Comparison of ENCODE assay signal across 9 cellular contexts in genomic region chr17:47732399-47733046, GRCh38. TPM values are rescaled to one million over a fixed set of nuclear protein-coding genes. Genes with fewer than 3 reads are reported as not detected.
A peak's percentile ranks its signal among the peaks of the same experiment; 100 is the strongest.
DNase-seq lines count a peak whose midpoint lies in the region; ATAC-seq and TF ChIP-seq lines count a peak whose summit lies in the region.
"Had no signal": no experiment of that assay in that cellular context is flagged by ENCODE, and none has a peak within 500 bp of the region (broad histone marks: within the 10 kb centered on the region; RNA-seq: fewer than 3 reads in every experiment).

No MANE protein-coding gene starts in this region.

- H3K36me3 ChIP-seq in A673 (ENCODE audit: insufficient read depth, low read length, poor library complexity, severe bottlenecking) = no peaks in the 10 kb centered on the region
- no peaks in the 10 kb centered on the region for H3K36me3 ChIP-seq in HEK293 (ENCODE audit: control insufficient read depth in 2 of 2, insufficient read depth in 1 of 2, low read length in 2 of 2)

- H3K27me3 ChIP-seq in A673 (replicated peaks; ENCODE audit: insufficient read depth, low read depth, low read length, poor library complexity) = peaks cover 7% of the 10 kb centered on the region

- H3K36me3 Mint-ChIP-seq in activated naive CD8-positive, alpha-beta T cell treated with anti-CD3 and anti-CD28 coated beads, Interleukin-2, amount 10 ng/mL, durations not matched to agents 7 days and 5 days = peaks cover 8% of the 10 kb centered on the region
- no peaks in the 10 kb centered on the region for H3K36me3 Mint-ChIP-seq in naive thymus-derived CD8-positive, alpha-beta T cell

- no peaks in the 10 kb centered on the region for H3K9me3 Mint-ChIP-seq in activated naive CD8-positive, alpha-beta T cell treated with anti-CD3 and anti-CD28 coated beads, Interleukin-2, amount 10 ng/mL, durations not matched to agents 7 days and 5 days
- no peaks in the 10 kb centered on the region for H3K9me3 Mint-ChIP-seq in naive thymus-derived CD8-positive, alpha-beta T cell

- intact Hi-C loops in A673 (cut with micrococcal nuclease; ENCODE audit: unreplicated experiment) = no loop called here

- no peaks in the 10 kb centered on the region for H3K27me3 Mint-ChIP-seq in activated naive CD8-positive, alpha-beta T cell treated with anti-CD3 and anti-CD28 coated beads, Interleukin-2, amount 10 ng/mL, durations not matched to agents 7 days and 5 days
- peaks cover 4 to 26% (median 5%) of the 10 kb centered on the region in 5 donors for H3K27me3 Mint-ChIP-seq in naive thymus-derived CD8-positive, alpha-beta T cell

- H3K27ac Mint-ChIP-seq in activated naive CD8-positive, alpha-beta T cell treated with anti-CD3 and anti-CD28 coated beads, Interleukin-2, amount 10 ng/mL, durations not matched to agents 7 days and 5 days = peak overlapping the region; percentile 89
- peak overlapping the region in 8 of 10 donors; percentile 17 to 90 (median 77) for H3K27ac Mint-ChIP-seq in naive thymus-derived CD8-positive, alpha-beta T cell

- no peak for ATAC-seq in activated naive CD8-positive, alpha-beta T cell treated with anti-CD3 and anti-CD28 coated beads, Interleukin-2, amount 10 ng/mL, durations not matched to agents 7 days and 5 days (ENCODE audit: low read depth)
- no peak for ATAC-seq in naive thymus-derived CD8-positive, alpha-beta T cell
- ATAC-seq in HG02571 (IDR thresholded peaks at IDR 0.05; ENCODE audit: unreplicated experiment) = no peak

- H3K4me3 ChIP-seq in A673 (ENCODE audit: low read depth, low read length, poor library complexity, severe bottlenecking) = peak overlapping the region; percentile 33
- no peak overlapping the region for H3K4me3 ChIP-seq in HEK293 (ENCODE audit: low read depth, low read length)

- DNase-seq in A673 (ENCODE audit: low spot score) (no peak), hepatic stellate cell (ENCODE audit: low spot score) (no peak), foreskin melanocyte (no peak)
- DNase-seq in activated naive CD8-positive, alpha-beta T cell treated with anti-CD3 and anti-CD28 coated beads, Interleukin-2, amount 10 ng/mL, durations not matched to agents 7 days and 5 days = no peak
- no peak for DNase-seq in naive thymus-derived CD8-positive, alpha-beta T cell
- DNase-seq in central memory CD4-positive, alpha-beta T cell = no peak
- DNase-seq: DMS 273 treated with DMSO at 0.1 percent for 48 hours had no signal

- no peaks in the 10 kb centered on the region for H3K9me3 ChIP-seq in A673 (ENCODE audit: low read depth, low read length, poor library complexity, severe bottlenecking)
- no peaks in the 10 kb centered on the region for H3K9me3 ChIP-seq in HEK293 (ENCODE audit: control insufficient read depth, insufficient read depth, low read depth, low read length)

- no peak for TF ChIP-seq CTCF in A673 (conservative IDR thresholded peaks at IDR 0.05; ENCODE audit: low read depth, low read length)
- TF ChIP-seq CTCF in HEK293 (tag by site-specific recombination; IDR thresholded peaks at IDR 0.05) = no peak

- POLR2A ChIA-PET in A673 (lab: Charles Lee; ENCODE audit: low non-redundant PET) (no interaction called here), HEK293 (lab: Yijun Ruan, JAX) (interaction anchor here (0.6 to 1.3 kb wide), 5 partner anchors 8 to 83 kb away, joined by 3 to 9 read pairs (median 3); partner anchors contain the start of gene KPNB1)
- POLR2A ChIA-PET in activated naive CD8-positive, alpha-beta T cell treated with anti-CD3 and anti-CD28 coated beads, Interleukin-2, amount 10 ng/mL, durations not matched to agents 7 days and 5 days (lab: Charles Lee) = interaction anchor here (0.7 to 4.6 kb wide), 19 partner anchors 8 to 163 kb away, joined by 3 to 37 read pairs (median 7); partner anchors contain the start of genes KPNB1 and TBKBP1
- POLR2A ChIA-PET in naive thymus-derived CD8-positive, alpha-beta T cell (lab: Charles Lee) = interaction anchor here (0.7 to 1.3 kb wide), 7 partner anchors 27 to 163 kb away, joined by 3 to 5 read pairs (median 4); partner anchors contain the start of genes SP2 and TBKBP1

- BruUV-seq in A673 (replicated peaks; lab: Mats Ljungman, UMichigan) = no TSS peak

- H3K27ac ChIP-seq in A673 (ENCODE audit: low read depth, low read length, poor library complexity, severe bottlenecking) = no peak overlapping the region
- no peak overlapping the region for H3K27ac ChIP-seq in HEK293 (ENCODE audit: extremely low read depth, low read depth, low read length)

- H3K4me1 Mint-ChIP-seq in activated naive CD8-positive, alpha-beta T cell treated with anti-CD3 and anti-CD28 coated beads, Interleukin-2, amount 10 ng/mL, durations not matched to agents 7 days and 5 days = peaks cover 65% of the 10 kb centered on the region
- peaks cover 20 to 68% (median 31%) of the 10 kb centered on the region in 4 donors for H3K4me1 Mint-ChIP-seq in naive thymus-derived CD8-positive, alpha-beta T cell

- H3K4me1 ChIP-seq in A673 (ENCODE audit: insufficient read depth, low read length, poor library complexity, severe bottlenecking) = no peaks in the 10 kb centered on the region
- no peaks in the 10 kb centered on the region; the same call in 1 of the 2 replicates for H3K4me1 ChIP-seq in HEK293 (ENCODE audit: control insufficient read depth, insufficient read depth, low read length)

- H3K4me3 Mint-ChIP-seq in activated naive CD8-positive, alpha-beta T cell treated with anti-CD3 and anti-CD28 coated beads, Interleukin-2, amount 10 ng/mL, durations not matched to agents 7 days and 5 days = peak overlapping the region; percentile 73
- H3K4me3 Mint-ChIP-seq in naive thymus-derived CD8-positive, alpha-beta T cell = peak overlapping the region; percentile 69 to 90 (median 82)

- CTCF ChIA-PET in A673 (lab: Charles Lee) (interaction anchor here (1.2 kb wide), 2 partner anchors 9 to 10 kb away, joined by 3 read pairs; no protein-coding TSS in a partner anchor), HEK293 (lab: Yijun Ruan, JAX) (interaction anchor here (0.5 to 1.8 kb wide), 20 partner anchors 8 to 1123 kb away, joined by 3 to 9 read pairs (median 4); no protein-coding TSS in a partner anchor)

TF ChIP-seq in HEK293, 187 proteins besides CTCF, POLR2A, EP300 and RAD21:
- peak; percentile 38; the same call in 1 of the 2 replicates for TF ChIP-seq ZNF335 (tag by site-specific recombination; conservative IDR thresholded peaks at IDR 0.05)
- TF ChIP-seq TCF7L2 (IDR thresholded peaks at IDR 0.05; ENCODE audit: borderline replicate concordance, low read depth, low read length) = no peak
- no peak for TF ChIP-seq ZNF654 (tag by site-specific recombination; IDR thresholded peaks at IDR 0.05; ENCODE audit: low read depth)

RNA-seq across cellular contexts. Expression of gene TBX21, which starts 0.5 kb away (rescaled TPM):
- not detected in 2 replicates for total RNA-seq in A673 (2021)
- 10 to 100 TPM; 20.7 to 22.8 TPM for total RNA-seq in activated naive CD8-positive, alpha-beta T cell treated with anti-CD3 and anti-CD28 coated beads, Interleukin-2, amount 10 ng/mL, durations not matched to agents 7 days and 5 days
- total RNA-seq in naive thymus-derived CD8-positive, alpha-beta T cell = 1 to 10 TPM; 1.6 to 2.1 TPM
- polyA plus RNA-seq in naive thymus-derived CD8-positive, alpha-beta T cell = 10 to 100 TPM in 1 of 3 donors, 1 to 10 TPM in 1, under 1 TPM in 1; 0.42 to 27.4 (median 1.3) TPM

RNA-seq across cellular contexts. Expression of gene TBKBP1, which starts 38.6 kb away (rescaled TPM):
- 21.1 and 25.3 TPM in 2 replicates for total RNA-seq in A673 (2021)
- 1 to 10 TPM; 8.0 to 8.9 TPM for total RNA-seq in activated naive CD8-positive, alpha-beta T cell treated with anti-CD3 and anti-CD28 coated beads, Interleukin-2, amount 10 ng/mL, durations not matched to agents 7 days and 5 days
- total RNA-seq in naive thymus-derived CD8-positive, alpha-beta T cell = 1 to 10 TPM; 1.4 to 3.1 TPM
- polyA plus RNA-seq in naive thymus-derived CD8-positive, alpha-beta T cell = under 1 TPM in 2 of 3 donors, not detected in 1; 0.07 to 0.59 TPM

Comparison
In these comparisons a context has a peak if more than half of its experiments do, and no peak if none do; other contexts are left out.
1. RNA of gene TBX21, which starts 0.5 kb away (total RNA-seq): 20.7 to 22.8 TPM in activated naive CD8-positive, alpha-beta T cell treated with anti-CD3 and anti-CD28 coated beads, Interleukin-2, amount 10 ng/mL, durations not matched to agents 7 days and 5 days; 1.6 to 2.1 TPM in naive thymus-derived CD8-positive, alpha-beta T cell and not detected in A673; every median in the first group is over 4 times any median in the second.